ENCODE assay signal across 1 cellular context in genomic region chr6:158853872-158854213, GRCh38.
TF ChIP-seq lines count a peak whose summit lies in the region.

No MANE protein-coding gene starts in this region.

TF ChIP-seq in IMR-90, 13 proteins besides CTCF, POLR2A, EP300 and RAD21:
- TF ChIP-seq RCOR1 (IDR thresholded peaks at IDR 0.05; ENCODE audit: insufficient replicate concordance, low read length) (no peak), MAFK (IDR thresholded peaks at IDR 0.05; ENCODE audit: low read depth, low read length) (no peak), SMC3 (IDR thresholded peaks at IDR 0.05; ENCODE audit: low read depth, low read length) (no peak), USF2 (IDR thresholded peaks at IDR 0.05; ENCODE audit: low read depth, low read length) (no peak), CEBPB (IDR thresholded peaks at IDR 0.05; ENCODE audit: low read depth, low read length) (no peak), CHD1 (IDR thresholded peaks at IDR 0.05; ENCODE audit: low read depth, low read length) (no peak), MAZ (IDR thresholded peaks at IDR 0.05; ENCODE audit: borderline replicate concordance, low read depth, low read length) (no peak), BHLHE40 (IDR thresholded peaks at IDR 0.05; ENCODE audit: low read depth, low read length) (no peak)
